Comparison of ENCODE assay signal across 14 cellular contexts in the genomic region with DNA sequence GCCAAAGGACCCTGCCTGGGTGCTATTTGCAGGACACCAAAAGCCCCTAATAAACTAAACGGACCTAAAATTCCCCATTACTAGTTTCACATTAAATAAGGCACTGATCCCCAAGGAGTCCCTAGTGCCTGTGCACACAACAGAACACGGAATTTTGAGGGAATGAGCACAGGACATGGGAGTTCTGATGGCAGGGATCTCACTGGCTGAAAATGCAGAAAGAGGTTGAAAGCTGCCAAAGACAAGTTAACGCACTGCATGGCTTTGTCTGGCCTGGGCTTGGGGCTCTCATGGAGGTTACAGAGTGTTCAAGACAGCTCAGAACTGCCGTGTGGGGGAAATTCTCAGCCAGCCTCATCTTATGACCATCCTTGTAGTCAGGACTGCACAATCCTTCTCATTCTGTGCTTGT.
A peak's percentile ranks its signal among the peaks of the same experiment; 100 is the strongest.
DNase-seq lines count a peak whose midpoint lies in the region; ATAC-seq lines count a peak whose summit lies in the region.
"Had no signal": no experiment of that assay in that cellular context is flagged by ENCODE, and none has a peak within 500 bp of the region (broad histone marks: within the 10 kb centered on the region; RNA-seq: fewer than 3 reads in every experiment).

No MANE protein-coding gene starts in this region.

- ATAC-seq in GM19351 (IDR thresholded peaks at IDR 0.05; ENCODE audit: unreplicated experiment): peak; percentile 47
- ATAC-seq in HG02588 (IDR thresholded peaks at IDR 0.05; ENCODE audit: unreplicated experiment): peak; percentile 54
- ATAC-seq in HG03442 (IDR thresholded peaks at IDR 0.05; ENCODE audit: unreplicated experiment): peak; percentile 44
- ATAC-seq in stimulated activated effector memory CD8-positive, alpha-beta T cell treated with anti-CD3 and anti-CD28 coated beads, Interleukin-12 subunit alpha, Interleukin-12 subunit beta, amount 100 ng/mL, for 72 hours: peak; percentile 65

- DNase-seq in stimulated activated effector memory CD8-positive, alpha-beta T cell treated with anti-CD3 and anti-CD28 coated beads, Interleukin-12 subunit alpha, Interleukin-12 subunit beta, amount 100 ng/mL, for 72 hours (ENCODE audit: low spot score in 2 of 2): no peak
- DNase-seq in GM19240 (ENCODE audit: insufficient read length, low spot score) (no peak), NOMO-1 treated with dmso at 0.1 percent for 144 hours (lab: John Stamatoyannopoulos, UW; ENCODE audit: unreplicated experiment) (no peak)
- DNase-seq in activated effector memory CD4-positive, alpha-beta T cell treated with anti-CD3 and anti-CD28 coated beads, Interleukin-2, amount 50 U/mL, for 16 hours: no peak
- DNase-seq: activated CD4-positive, alpha-beta T cell treated with anti-CD3 and anti-CD28 coated beads, Interleukin-2, amount 10 ng/mL, durations not matched to agents 7 days and 5 days; adrenal gland; Caco-2; effector memory CD4-positive, alpha-beta T cell; NCI-H2029 treated with DMSO at 0.1 percent for 48 hours; spleen had no signal

- H3K4me3 Mint-ChIP-seq in stimulated activated effector memory CD8-positive, alpha-beta T cell treated with anti-CD3 and anti-CD28 coated beads, Interleukin-12 subunit alpha, Interleukin-12 subunit beta, amount 100 ng/mL, for 72 hours: no peak overlapping the region
- H3K4me3 Mint-ChIP-seq: activated CD4-positive, alpha-beta T cell treated with anti-CD3 and anti-CD28 coated beads, Interleukin-2, amount 10 ng/mL, durations not matched to agents 7 days and 5 days; stimulated activated naive CD8-positive, alpha-beta T cell treated with anti-CD3 and anti-CD28 coated beads, Interleukin-15, Interleukin-2, amounts not matched to agents 100 ng/mL and 50 ng/mL, for 24 hours had no signal

- H3K4me1 Mint-ChIP-seq in stimulated activated effector memory CD8-positive, alpha-beta T cell treated with anti-CD3 and anti-CD28 coated beads, Interleukin-12 subunit alpha, Interleukin-12 subunit beta, amount 100 ng/mL, for 72 hours: peaks cover 18% of the 10 kb centered on the region
- H3K4me1 Mint-ChIP-seq: activated CD4-positive, alpha-beta T cell treated with anti-CD3 and anti-CD28 coated beads, Interleukin-2, amount 10 ng/mL, durations not matched to agents 7 days and 5 days had no signal

- no peak overlapping the region for H3K27ac Mint-ChIP-seq in stimulated activated effector memory CD8-positive, alpha-beta T cell treated with anti-CD3 and anti-CD28 coated beads, Interleukin-12 subunit alpha, Interleukin-12 subunit beta, amount 100 ng/mL, for 72 hours
- H3K27ac Mint-ChIP-seq: activated CD4-positive, alpha-beta T cell treated with anti-CD3 and anti-CD28 coated beads, Interleukin-2, amount 10 ng/mL, durations not matched to agents 7 days and 5 days; stimulated activated naive CD8-positive, alpha-beta T cell treated with anti-CD3 and anti-CD28 coated beads, Interleukin-15, Interleukin-2, amounts not matched to agents 100 ng/mL and 50 ng/mL, for 24 hours had no signal

- no peaks in the 10 kb centered on the region for H3K9me3 Mint-ChIP-seq in stimulated activated effector memory CD8-positive, alpha-beta T cell treated with anti-CD3 and anti-CD28 coated beads, Interleukin-12 subunit alpha, Interleukin-12 subunit beta, amount 100 ng/mL, for 72 hours
- H3K9me3 Mint-ChIP-seq: activated CD4-positive, alpha-beta T cell treated with anti-CD3 and anti-CD28 coated beads, Interleukin-2, amount 10 ng/mL, durations not matched to agents 7 days and 5 days; stimulated activated naive CD8-positive, alpha-beta T cell treated with anti-CD3 and anti-CD28 coated beads, Interleukin-15, Interleukin-2, amounts not matched to agents 100 ng/mL and 50 ng/mL, for 24 hours had no signal

- peaks cover 9% of the 10 kb centered on the region for H3K36me3 Mint-ChIP-seq in stimulated activated effector memory CD8-positive, alpha-beta T cell treated with anti-CD3 and anti-CD28 coated beads, Interleukin-12 subunit alpha, Interleukin-12 subunit beta, amount 100 ng/mL, for 72 hours
